ENCODE assay signal across 1 cellular context in genomic region chr22:31637375-31637937, GRCh38.
TF ChIP-seq lines count a peak whose summit lies in the region.

No MANE protein-coding gene starts in this region.

TF ChIP-seq in GM23338, 12 proteins besides CTCF, POLR2A, EP300 and RAD21 (continued from another document):
- no peak for TF ChIP-seq REST (IDR thresholded peaks at IDR 0.05; ENCODE audit: unreplicated experiment)
- no peak for TF ChIP-seq STAT1 (IDR thresholded peaks at IDR 0.05; ENCODE audit: unreplicated experiment)
- TF ChIP-seq ZNF114 (CRISPR knock-in tag; IDR thresholded peaks at IDR 0.05): no peak
